ENCODE assay signal across 31 cellular contexts in genomic region chr12:12653922-12654321, GRCh38. TPM values are rescaled to one million over a fixed set of nuclear protein-coding genes. Genes with fewer than 3 reads are reported as not detected.
"Had no signal": no experiment of that assay in that cellular context is flagged by ENCODE, and none has a peak within 500 bp of the region (broad histone marks: within the 10 kb centered on the region; RNA-seq: fewer than 3 reads in every experiment).

No MANE protein-coding gene starts in this region.

- DNase-seq: colonic mucosa; dermis blood vessel endothelial cell; effector memory CD4-positive, alpha-beta T cell; gastrocnemius medialis; head of caudate nucleus; left cardiac atrium; left lung; mesendoderm; midbrain; naive thymus-derived CD4-positive, alpha-beta T cell; stimulated activated CD4-positive, alpha-beta T cell treated with anti-CD3 and anti-CD28 coated beads, Interleukin-12 subunit alpha, Interleukin-12 subunit beta, amount 100 ng/mL, for 4 hours; stimulated activated CD4-positive, alpha-beta T cell treated with anti-CD3 and anti-CD28 coated beads, Interleukin-1b, Interleukin-23, amount 100 ng/mL, for 48 hours; stimulated activated CD4-positive, alpha-beta T cell treated with anti-CD3 and anti-CD28 coated beads, Interleukin-4, amount 100 ng/mL, for 1 hour; stimulated activated CD8-positive, alpha-beta memory T cell treated with anti-CD3 and anti-CD28 coated beads, Interleukin-4, amount 100 ng/mL, for 48 hours; stimulated activated naive CD4-positive, alpha-beta T cell; stimulated activated naive CD8-positive, alpha-beta T cell treated with anti-CD3 and anti-CD28 coated beads, Interleukin-15, amount 100 ng/mL, for 72 hours; thyroid gland; trophoblast cell had no signal

- H3K36me3 ChIP-seq: colonic mucosa, esophagus muscularis mucosa, gastrocnemius medialis, left lung, neural progenitor cell, prostate gland, right atrium auricular region, suprapubic skin, thyroid gland had no signal

- H3K9ac ChIP-seq: neural progenitor cell had no signal

- H3K27me3 Mint-ChIP-seq: naive thymus-derived CD4-positive, alpha-beta T cell; stimulated activated naive CD8-positive, alpha-beta T cell treated with anti-CD3 and anti-CD28 coated beads, Interleukin-15, amount 100 ng/mL, for 72 hours had no signal

- H3K27ac ChIP-seq: colonic mucosa, esophagus muscularis mucosa, gastrocnemius medialis, hepatocyte, left lung, neural progenitor cell, prostate gland, right atrium auricular region, suprapubic skin, thyroid gland had no signal

- H3K9me3 ChIP-seq: colonic mucosa, prostate gland, thyroid gland had no signal

- H3K4me2 ChIP-seq: hepatocyte, neural progenitor cell, smooth muscle cell had no signal

- H3K27me3 ChIP-seq: colonic mucosa, esophagus muscularis mucosa, gastrocnemius medialis, hepatocyte, left lung, neural progenitor cell, right atrium auricular region, suprapubic skin, thyroid gland had no signal

- FAIRE-seq: endothelial cell of umbilical vein had no signal

- H3K4me3 Mint-ChIP-seq: naive thymus-derived CD4-positive, alpha-beta T cell; nephron; neural progenitor cell; stimulated activated naive CD8-positive, alpha-beta T cell treated with anti-CD3 and anti-CD28 coated beads, Interleukin-15, amount 100 ng/mL, for 72 hours had no signal

- H3K4me1 ChIP-seq: colonic mucosa, gastrocnemius medialis, prostate gland, right atrium auricular region had no signal

- H3K27ac Mint-ChIP-seq: nephron; stimulated activated naive CD8-positive, alpha-beta T cell treated with anti-CD3 and anti-CD28 coated beads, Interleukin-15, amount 100 ng/mL, for 72 hours had no signal

- ATAC-seq: gastrocnemius medialis; left cardiac atrium; left lung; naive thymus-derived CD4-positive, alpha-beta T cell; sciatic nerve; stimulated activated naive CD8-positive, alpha-beta T cell treated with anti-CD3 and anti-CD28 coated beads, Interleukin-15, amount 100 ng/mL, for 72 hours had no signal

- H2AFZ ChIP-seq: hepatocyte, neural progenitor cell had no signal

- H3K4me3 ChIP-seq: colonic mucosa, esophagus muscularis mucosa, gastrocnemius medialis, hepatocyte, left lung, neural progenitor cell, prostate gland, right atrium auricular region, smooth muscle cell, suprapubic skin, thyroid gland had no signal

RNA-seq across cellular contexts. Expression of gene GPR19, which starts 42.1 kb away (rescaled TPM):
- total RNA-seq: chondrocyte, gastrocnemius medialis, left cardiac atrium, osteocyte, prostate gland, right atrium auricular region, thyroid gland, ureter had no signal
